In genomic region chr4:141646969-141647368, GRCh38 we compare ENCODE assay signal across 1 cellular context.
A peak's percentile ranks its signal among the peaks of the same experiment; 100 is the strongest.
TF ChIP-seq lines count a peak whose summit lies in the region.

No MANE protein-coding gene starts in this region.

TF ChIP-seq in GM12878, 131 proteins besides CTCF, POLR2A, EP300 and RAD21:
- TF ChIP-seq RFX5 (IDR thresholded peaks at IDR 0.05; ENCODE audit: low read depth, low read length), result no peak
- no peak for TF ChIP-seq MTA2 (IDR thresholded peaks at IDR 0.05; ENCODE audit: low read depth)
- TF ChIP-seq TAF1 (IDR thresholded peaks at IDR 0.05; ENCODE audit: borderline replicate concordance, low read depth, low read length), result no peak
- TF ChIP-seq, protein P1, sequence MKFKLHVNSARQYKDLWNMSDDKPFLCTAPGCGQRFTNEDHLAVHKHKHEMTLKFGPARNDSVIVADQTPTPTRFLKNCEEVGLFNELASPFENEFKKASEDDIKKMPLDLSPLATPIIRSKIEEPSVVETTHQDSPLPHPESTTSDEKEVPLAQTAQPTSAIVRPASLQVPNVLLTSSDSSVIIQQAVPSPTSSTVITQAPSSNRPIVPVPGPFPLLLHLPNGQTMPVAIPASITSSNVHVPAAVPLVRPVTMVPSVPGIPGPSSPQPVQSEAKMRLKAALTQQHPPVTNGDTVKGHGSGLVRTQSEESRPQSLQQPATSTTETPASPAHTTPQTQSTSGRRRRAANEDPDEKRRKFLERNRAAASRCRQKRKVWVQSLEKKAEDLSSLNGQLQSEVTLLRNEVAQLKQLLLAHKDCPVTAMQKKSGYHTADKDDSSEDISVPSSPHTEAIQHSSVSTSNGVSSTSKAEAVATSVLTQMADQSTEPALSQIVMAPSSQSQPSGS (IDR thresholded peaks at IDR 0.05; ENCODE audit: low read length), result no peak
- no peak for TF ChIP-seq PAX5 (IDR thresholded peaks at IDR 0.05; ENCODE audit: borderline replicate concordance, low read depth, low read length)
- no peak for TF ChIP-seq JUND (IDR thresholded peaks at IDR 0.05; ENCODE audit: low read depth, low read length)
- no peak for TF ChIP-seq EZH2 (IDR thresholded peaks at IDR 0.05; ENCODE audit: borderline replicate concordance, control insufficient read depth, low read depth, low read length)
- no peak for TF ChIP-seq CBFB (IDR thresholded peaks at IDR 0.05; ENCODE audit: low read depth)
- peak in 1 of 2 experiments; percentile 63; a peak in 1 of 4 replicates for TF ChIP-seq SRF (IDR thresholded peaks at IDR 0.05; ENCODE audit: low read depth in 2 of 2, low read length in 2 of 2)
- TF ChIP-seq EED (IDR thresholded peaks at IDR 0.05; ENCODE audit: low read depth), result no peak
- TF ChIP-seq ATF7 (IDR thresholded peaks at IDR 0.05; ENCODE audit: low read depth), result no peak
- TF ChIP-seq, protein P2, sequence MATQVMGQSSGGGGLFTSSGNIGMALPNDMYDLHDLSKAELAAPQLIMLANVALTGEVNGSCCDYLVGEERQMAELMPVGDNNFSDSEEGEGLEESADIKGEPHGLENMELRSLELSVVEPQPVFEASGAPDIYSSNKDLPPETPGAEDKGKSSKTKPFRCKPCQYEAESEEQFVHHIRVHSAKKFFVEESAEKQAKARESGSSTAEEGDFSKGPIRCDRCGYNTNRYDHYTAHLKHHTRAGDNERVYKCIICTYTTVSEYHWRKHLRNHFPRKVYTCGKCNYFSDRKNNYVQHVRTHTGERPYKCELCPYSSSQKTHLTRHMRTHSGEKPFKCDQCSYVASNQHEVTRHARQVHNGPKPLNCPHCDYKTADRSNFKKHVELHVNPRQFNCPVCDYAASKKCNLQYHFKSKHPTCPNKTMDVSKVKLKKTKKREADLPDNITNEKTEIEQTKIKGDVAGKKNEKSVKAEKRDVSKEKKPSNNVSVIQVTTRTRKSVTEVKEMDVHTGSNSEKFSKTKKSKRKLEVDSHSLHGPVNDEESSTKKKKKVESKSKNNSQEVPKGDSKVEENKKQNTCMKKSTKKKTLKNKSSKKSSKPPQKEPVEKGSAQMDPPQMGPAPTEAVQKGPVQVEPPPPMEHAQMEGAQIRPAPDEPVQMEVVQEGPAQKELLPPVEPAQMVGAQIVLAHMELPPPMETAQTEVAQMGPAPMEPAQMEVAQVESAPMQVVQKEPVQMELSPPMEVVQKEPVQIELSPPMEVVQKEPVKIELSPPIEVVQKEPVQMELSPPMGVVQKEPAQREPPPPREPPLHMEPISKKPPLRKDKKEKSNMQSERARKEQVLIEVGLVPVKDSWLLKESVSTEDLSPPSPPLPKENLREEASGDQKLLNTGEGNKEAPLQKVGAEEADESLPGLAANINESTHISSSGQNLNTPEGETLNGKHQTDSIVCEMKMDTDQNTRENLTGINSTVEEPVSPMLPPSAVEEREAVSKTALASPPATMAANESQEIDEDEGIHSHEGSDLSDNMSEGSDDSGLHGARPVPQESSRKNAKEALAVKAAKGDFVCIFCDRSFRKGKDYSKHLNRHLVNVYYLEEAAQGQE (IDR thresholded peaks at IDR 0.05; ENCODE audit: low read depth, low read length), result no peak
- TF ChIP-seq MEF2B (IDR thresholded peaks at IDR 0.05; ENCODE audit: partially characterized antibody, poor library complexity, severe bottlenecking), result no peak
- TF ChIP-seq ZBTB11 (CRISPR knock-in tag; IDR thresholded peaks at IDR 0.05), result no peak
- peak; percentile 49 for TF ChIP-seq RELB (IDR thresholded peaks at IDR 0.05; ENCODE audit: low read depth)
